1 cellular context compared by ENCODE assay signal in genomic region chr2:20666364-20667150, GRCh38.
TF ChIP-seq lines count a peak whose summit lies in the region.

GDF7 (plus strand) TSS chr2:20667144; CDS start chr2:20667240, 96 bp downstream.

TF ChIP-seq in HepG2, 621 proteins besides CTCF, POLR2A, EP300 and RAD21 (continued from another document and continues in another):
- no peak for TF ChIP-seq THRA (CRISPR knock-in tag; IDR thresholded peaks at IDR 0.05; ENCODE audit: borderline replicate concordance)
- TF ChIP-seq HDAC1 (CRISPR knock-in tag; IDR thresholded peaks at IDR 0.05) = peak; percentile 36; the same call in 1 of the 2 replicates
- TF ChIP-seq NRL (CRISPR knock-in tag; IDR thresholded peaks at IDR 0.05; ENCODE audit: borderline replicate concordance) = peak; percentile 64
- no peak for TF ChIP-seq SMARCE1 (IDR thresholded peaks at IDR 0.05; ENCODE audit: borderline replicate concordance)
- peak; percentile 47 for TF ChIP-seq RBM39 (IDR thresholded peaks at IDR 0.05; ENCODE audit: low read depth, low read length, poor library complexity, severe bottlenecking)
- peak; percentile 88 for TF ChIP-seq CSRNP1 (CRISPR knock-in tag; IDR thresholded peaks at IDR 0.05)
- 0 out of 2 replicates have a peak, but pooled peaks have one; percentile 8 for TF ChIP-seq TMF1 (CRISPR knock-in tag; IDR thresholded peaks at IDR 0.05; ENCODE audit: low read depth)
- peak; percentile 56 for TF ChIP-seq YEATS4 (CRISPR knock-in tag; IDR thresholded peaks at IDR 0.05; ENCODE audit: borderline replicate concordance)
- TF ChIP-seq GRHL1 (CRISPR knock-in tag; conservative IDR thresholded peaks at IDR 0.05) = no peak
- TF ChIP-seq MAZ (IDR thresholded peaks at IDR 0.05; ENCODE audit: borderline replicate concordance, low read depth, low read length) = peak; percentile 92
- peak; percentile 57; the same call in 1 of the 2 replicates for TF ChIP-seq MAZ (CRISPR knock-in tag; IDR thresholded peaks at IDR 0.05; ENCODE audit: low read depth)
- no peak for TF ChIP-seq GPN1 (CRISPR knock-in tag; IDR thresholded peaks at IDR 0.05; ENCODE audit: borderline replicate concordance)
- peak; percentile 0; the same call in 1 of the 2 replicates for TF ChIP-seq EEA1 (CRISPR knock-in tag; IDR thresholded peaks at IDR 0.05; ENCODE audit: borderline replicate concordance)
- TF ChIP-seq ZFP91 (CRISPR knock-in tag; IDR thresholded peaks at IDR 0.05; ENCODE audit: borderline replicate concordance) = peak; percentile 63; the same call in 1 of the 2 replicates
- peak; percentile 57; the same call in 1 of the 2 replicates for TF ChIP-seq HOXA7 (CRISPR knock-in tag; IDR thresholded peaks at IDR 0.05)
- peak; percentile 82 for TF ChIP-seq ZC3H13 (CRISPR knock-in tag; IDR thresholded peaks at IDR 0.05)
- TF ChIP-seq TFDP2 (CRISPR knock-in tag; IDR thresholded peaks at IDR 0.05) = peak; percentile 66; the same call in 1 of the 2 replicates
- peak; percentile 74 for TF ChIP-seq SRSF1 (optimal IDR thresholded peaks at IDR 0.05; ENCODE audit: low read depth, low read length)
- peak; percentile 84 for TF ChIP-seq ZNF687 (CRISPR knock-in tag; IDR thresholded peaks at IDR 0.05)
- 0 out of 2 replicates have a peak, but pooled peaks have one; percentile 57 for TF ChIP-seq ESRRA (CRISPR knock-in tag; IDR thresholded peaks at IDR 0.05; ENCODE audit: low read depth)
- 0 out of 2 replicates have a peak, but pooled peaks have one; percentile 15 for TF ChIP-seq NR2C2 (CRISPR knock-in tag; IDR thresholded peaks at IDR 0.05; ENCODE audit: borderline replicate concordance)
- peak; percentile 32; the same call in 1 of the 2 replicates for TF ChIP-seq ARID4A (CRISPR knock-in tag; IDR thresholded peaks at IDR 0.05; ENCODE audit: borderline replicate concordance)
- peak; percentile 90 for TF ChIP-seq ZNF776 (CRISPR knock-in tag; IDR thresholded peaks at IDR 0.05)
- TF ChIP-seq ZNF740 (CRISPR knock-in tag; IDR thresholded peaks at IDR 0.05) = peak; percentile 91
- peak; percentile 31; the same call in 1 of the 2 replicates for TF ChIP-seq PRDM15 (CRISPR knock-in tag; IDR thresholded peaks at IDR 0.05)
- TF ChIP-seq ZIK1 (CRISPR knock-in tag; IDR thresholded peaks at IDR 0.05; ENCODE audit: borderline replicate concordance, low read depth) = 0 out of 2 replicates have a peak, but pooled peaks have one; percentile 27
- TF ChIP-seq RBFOX2 (IDR thresholded peaks at IDR 0.05; ENCODE audit: low read depth, low read length) = peak; percentile 82
- peak; percentile 83 for TF ChIP-seq ZFX (CRISPR knock-in tag; IDR thresholded peaks at IDR 0.05; ENCODE audit: low read depth)
